Comparison of ENCODE assay signal across 10 cellular contexts in the genomic region with DNA sequence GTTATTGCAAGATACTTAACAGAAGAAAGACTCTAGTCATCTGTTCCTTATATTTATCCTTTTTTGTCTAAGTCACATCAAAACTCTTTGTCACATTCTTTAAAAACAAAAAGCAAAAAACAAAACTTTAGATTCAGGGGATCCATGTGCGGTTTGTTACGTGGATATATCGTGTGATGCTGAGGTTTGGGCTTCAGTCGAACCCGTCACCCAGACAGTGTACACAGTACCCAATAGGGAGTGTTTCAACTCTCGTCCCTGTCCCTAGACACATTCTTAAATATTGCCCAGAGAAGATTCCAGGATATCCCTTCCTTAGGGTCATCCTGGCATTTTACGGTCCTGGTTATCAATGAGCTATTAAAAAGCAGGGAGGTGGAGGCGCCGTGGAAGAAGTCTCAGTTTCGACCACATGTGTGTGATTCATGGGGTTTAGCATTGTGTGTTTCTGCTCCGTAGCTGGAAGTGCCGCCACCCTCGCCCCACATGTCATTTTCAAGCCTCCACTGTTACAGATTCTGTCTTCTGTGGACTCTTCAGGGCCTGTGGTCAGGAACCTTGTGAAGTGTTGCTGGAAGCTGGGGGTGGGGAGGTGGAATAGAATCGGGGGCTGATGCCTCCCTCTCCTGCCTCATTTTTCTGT. TPM values are rescaled to one million over a fixed set of nuclear protein-coding genes. Genes with fewer than 3 reads are reported as not detected.
DNase-seq lines count a peak whose midpoint lies in the region; ATAC-seq lines count a peak whose summit lies in the region.
"Had no signal": no experiment of that assay in that cellular context is flagged by ENCODE, and none has a peak within 500 bp of the region (broad histone marks: within the 10 kb centered on the region; RNA-seq: fewer than 3 reads in every experiment).

No MANE protein-coding gene starts in this region.

- CTCF ChIA-PET in activated naive CD4-positive, alpha-beta T cell treated with anti-CD3 and anti-CD28 coated beads, Interleukin-2, amount 10 ng/mL, durations not matched to agents 7 days and 5 days (lab: Charles Lee): interaction anchor here (0.9 to 3.9 kb wide), 2 partner anchors 16 to 408 kb away, joined by 5 to 22 read pairs; no protein-coding TSS in a partner anchor

- no peaks in the 10 kb centered on the region for H3K27me3 Mint-ChIP-seq in activated naive CD4-positive, alpha-beta T cell treated with anti-CD3 and anti-CD28 coated beads, Interleukin-2, amount 10 ng/mL, durations not matched to agents 7 days and 5 days
- no peaks in the 10 kb centered on the region for H3K27me3 Mint-ChIP-seq in stimulated activated naive CD8-positive, alpha-beta T cell treated with anti-CD3 and anti-CD28 coated beads, Interleukin-15, Interleukin-2, amounts not matched to agents 100 ng/mL and 50 ng/mL, for 24 hours

- ATAC-seq in HG02763 (IDR thresholded peaks at IDR 0.05; ENCODE audit: unreplicated experiment) (no peak), GM18519 (IDR thresholded peaks at IDR 0.05; ENCODE audit: low FRiP score, unreplicated experiment) (no peak)
- ATAC-seq: body of pancreas had no signal

- peak; percentile 28 to 32 for DNase-seq in activated CD4-positive, alpha-beta T cell treated with anti-CD3 and anti-CD28 coated beads for 4 hours
- DNase-seq in activated CD4-positive, alpha-beta T cell treated with anti-CD3 and anti-CD28 coated beads, Interleukin-2, amount 50 U/mL, for 1 hour: no peak
- DNase-seq in activated naive CD4-positive, alpha-beta T cell treated with anti-CD3 and anti-CD28 coated beads, Interleukin-2, amount 10 ng/mL, durations not matched to agents 7 days and 5 days: peak; percentile 39
- peak; percentile 64 for DNase-seq in mesenteric fat pad (ENCODE audit: low spot score)
- no peak for DNase-seq in KG1 (lab: John Stamatoyannopoulos, UW)
- DNase-seq: thyroid gland had no signal

- peak overlapping the region; percentile 82 for H3K27ac Mint-ChIP-seq in activated naive CD4-positive, alpha-beta T cell treated with anti-CD3 and anti-CD28 coated beads, Interleukin-2, amount 10 ng/mL, durations not matched to agents 7 days and 5 days
- H3K27ac Mint-ChIP-seq in stimulated activated naive CD8-positive, alpha-beta T cell treated with anti-CD3 and anti-CD28 coated beads, Interleukin-15, Interleukin-2, amounts not matched to agents 100 ng/mL and 50 ng/mL, for 24 hours: peak overlapping the region; percentile 98

- H3K4me1 Mint-ChIP-seq in activated naive CD4-positive, alpha-beta T cell treated with anti-CD3 and anti-CD28 coated beads, Interleukin-2, amount 10 ng/mL, durations not matched to agents 7 days and 5 days: peaks cover 69% of the 10 kb centered on the region
- H3K4me1 Mint-ChIP-seq in stimulated activated naive CD8-positive, alpha-beta T cell treated with anti-CD3 and anti-CD28 coated beads, Interleukin-15, Interleukin-2, amounts not matched to agents 100 ng/mL and 50 ng/mL, for 24 hours (ENCODE audit: low read depth): peaks cover 80% of the 10 kb centered on the region

- H3K36me3 Mint-ChIP-seq in activated naive CD4-positive, alpha-beta T cell treated with anti-CD3 and anti-CD28 coated beads, Interleukin-2, amount 10 ng/mL, durations not matched to agents 7 days and 5 days: peaks cover 83% of the 10 kb centered on the region
- H3K36me3 Mint-ChIP-seq in stimulated activated naive CD8-positive, alpha-beta T cell treated with anti-CD3 and anti-CD28 coated beads, Interleukin-15, Interleukin-2, amounts not matched to agents 100 ng/mL and 50 ng/mL, for 24 hours (ENCODE audit: low read depth): peaks cover 89% of the 10 kb centered on the region

- no peaks in the 10 kb centered on the region for H3K9me3 Mint-ChIP-seq in activated naive CD4-positive, alpha-beta T cell treated with anti-CD3 and anti-CD28 coated beads, Interleukin-2, amount 10 ng/mL, durations not matched to agents 7 days and 5 days
- H3K9me3 Mint-ChIP-seq in stimulated activated naive CD8-positive, alpha-beta T cell treated with anti-CD3 and anti-CD28 coated beads, Interleukin-15, Interleukin-2, amounts not matched to agents 100 ng/mL and 50 ng/mL, for 24 hours: no peaks in the 10 kb centered on the region

- peak overlapping the region; percentile 35 for H3K4me3 Mint-ChIP-seq in activated naive CD4-positive, alpha-beta T cell treated with anti-CD3 and anti-CD28 coated beads, Interleukin-2, amount 10 ng/mL, durations not matched to agents 7 days and 5 days
- H3K4me3 Mint-ChIP-seq in stimulated activated naive CD8-positive, alpha-beta T cell treated with anti-CD3 and anti-CD28 coated beads, Interleukin-15, Interleukin-2, amounts not matched to agents 100 ng/mL and 50 ng/mL, for 24 hours: peak overlapping the region; percentile 66

RNA-seq across cellular contexts. Expression of gene CCND2, which starts 19.9 kb away (rescaled TPM):
- 93.0 TPM for total RNA-seq in mesenteric fat pad

RNA-seq across cellular contexts. Expression of gene TIGAR, which starts 27.6 kb away (rescaled TPM):
- total RNA-seq in mesenteric fat pad: 13.8 TPM

Comparison
In these comparisons a context has a peak if more than half of its experiments do, and no peak if none do; other contexts are left out.
1. DNase-seq: peak in activated CD4-positive, alpha-beta T cell treated with anti-CD3 and anti-CD28 coated beads for 4 hours (2 of 2), activated naive CD4-positive, alpha-beta T cell treated with anti-CD3 and anti-CD28 coated beads, Interleukin-2, amount 10 ng/mL, durations not matched to agents 7 days and 5 days (single experiment) and mesenteric fat pad (single experiment); none in activated CD4-positive, alpha-beta T cell treated with anti-CD3 and anti-CD28 coated beads, Interleukin-2, amount 50 U/mL, for 1 hour (single experiment) and KG1 (single experiment).